In the genomic region with DNA sequence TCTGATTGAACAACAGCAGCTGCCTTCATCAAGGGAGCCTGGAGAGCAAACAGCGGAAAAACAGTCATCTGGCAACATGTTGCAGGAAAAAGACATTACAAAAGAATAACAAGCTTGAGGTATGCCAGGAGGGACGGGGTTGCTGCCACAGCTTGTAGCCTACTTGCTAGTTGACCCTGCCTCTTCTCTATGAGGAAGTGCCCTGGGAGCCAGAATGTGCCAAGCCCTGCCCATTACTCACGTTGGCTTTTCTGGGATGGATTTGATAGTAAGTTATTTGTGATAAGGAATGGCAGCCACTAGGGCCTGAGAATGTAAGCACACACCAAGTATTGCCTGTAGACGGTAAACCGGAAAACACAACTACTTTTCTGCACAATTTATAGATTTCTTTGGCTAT, we compare ENCODE assay signal across 22 cellular contexts.
"Had no signal": no experiment of that assay in that cellular context is flagged by ENCODE, and none has a peak within 500 bp of the region (broad histone marks: within the 10 kb centered on the region; RNA-seq: fewer than 3 reads in every experiment).

No MANE protein-coding gene starts in this region.

- H3K27me3 ChIP-seq: cardiac muscle cell, foreskin keratinocyte, left lung, neural progenitor cell, tibial artery had no signal

- H3K4me3 ChIP-seq: cardiac muscle cell, hepatocyte, left lung, lung, neural progenitor cell, tibial artery had no signal

- DNase-seq: activated CD4-positive, alpha-beta memory T cell treated with anti-CD3 and anti-CD28 coated beads, Interleukin-2, amount 10 ng/mL, durations not matched to agents 7 days and 5 days; activated CD4-positive, alpha-beta T cell treated with anti-CD3 and anti-CD28 coated beads, Interleukin-2, amount 10 ng/mL, durations not matched to agents 24 days and 14 days; activated effector memory CD4-positive, alpha-beta T cell treated with anti-CD3 and anti-CD28 coated beads, Interleukin-2, amount 50 U/mL, for 16 hours; activated naive CD4-positive, alpha-beta T cell treated with anti-CD3 and anti-CD28 coated beads, Interleukin-2, amount 10 ng/mL, durations not matched to agents 7 days and 5 days; amygdala; erythroblast; glutamatergic neuron; immature natural killer cell; kidney glomerular epithelial cell; left lung; naive thymus-derived CD8-positive, alpha-beta T cell; stimulated activated CD4-positive, alpha-beta T cell treated with anti-CD3 and anti-CD28 coated beads, Interleukin-12 subunit alpha, Interleukin-12 subunit beta, amount 100 ng/mL, for 4 hours; stimulated activated CD4-positive, alpha-beta T cell treated with anti-CD3 and anti-CD28 coated beads, Interleukin-1b, Interleukin-23, amount 100 ng/mL, for 48 hours; stimulated activated naive CD8-positive, alpha-beta T cell treated with anti-CD3 and anti-CD28 coated beads, Interleukin-15, amount 100 ng/mL, for 72 hours; tibial artery had no signal

- H3K27ac ChIP-seq: cardiac muscle cell, foreskin keratinocyte, hepatocyte, left lung, neural progenitor cell, tibial artery, VCaP had no signal

- H3K9me3 ChIP-seq: left lung, tibial artery had no signal

- H3K4me1 ChIP-seq: foreskin keratinocyte, left lung, tibial artery had no signal

- ATAC-seq: activated CD4-positive, CD25-positive, alpha-beta regulatory T cell treated with anti-CD3 and anti-CD28 coated beads, Interleukin-2, amount 50 U/mL, for 24 hours; foreskin keratinocyte; left lung; naive thymus-derived CD8-positive, alpha-beta T cell; stimulated activated naive CD8-positive, alpha-beta T cell treated with anti-CD3 and anti-CD28 coated beads, Interleukin-15, amount 100 ng/mL, for 72 hours had no signal

- H3K36me3 ChIP-seq: cardiac muscle cell, left lung, neural progenitor cell, tibial artery had no signal
